8 cellular contexts compared by ENCODE assay signal in the genomic region with DNA sequence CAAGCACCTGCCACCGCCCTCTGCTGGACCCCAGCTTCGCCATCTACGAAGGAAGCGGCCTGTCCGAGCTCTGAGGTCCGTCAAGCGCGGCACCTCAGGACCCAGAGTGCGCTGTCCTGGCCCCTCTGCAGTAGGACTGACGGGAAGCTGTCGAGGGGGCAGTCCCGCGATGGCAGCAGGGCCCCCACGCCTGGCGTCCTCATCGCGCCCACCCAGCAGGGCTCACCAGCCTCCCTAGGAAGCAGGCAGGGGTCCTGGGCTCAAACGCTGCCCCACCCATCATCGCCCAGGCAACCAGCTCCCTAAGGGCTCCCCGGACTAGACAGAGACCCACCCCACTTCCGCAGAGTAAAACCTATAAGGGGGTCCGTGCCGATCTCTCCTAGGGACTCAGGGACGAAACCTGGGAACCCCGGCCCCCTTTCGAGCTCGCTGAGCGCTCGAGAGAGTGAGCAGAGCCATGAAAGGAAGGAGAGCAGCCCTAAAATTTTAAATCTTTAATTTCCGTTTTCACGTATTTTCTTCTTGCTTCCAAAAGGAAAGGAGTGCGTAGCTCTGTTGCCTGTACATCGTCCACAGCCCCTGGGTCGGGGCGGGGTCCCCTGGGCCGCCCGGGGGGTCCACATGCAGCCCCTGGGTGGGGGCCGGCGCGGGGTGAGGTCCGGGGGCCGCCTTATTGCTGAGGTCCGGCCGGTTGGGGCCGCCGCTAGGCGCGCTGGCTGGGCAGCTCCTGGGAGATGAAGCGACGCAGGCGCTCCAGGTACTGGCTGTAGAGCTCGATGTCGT. TPM values are rescaled to one million over a fixed set of nuclear protein-coding genes. Genes with fewer than 3 reads are reported as not detected.
DNase-seq lines count a peak whose midpoint lies in the region; ATAC-seq and TF ChIP-seq lines count a peak whose summit lies in the region.
"Not testable (repeated sequence)": the region's sequence is repeated elsewhere in the genome, so short reads cannot be mapped to it uniquely, and the experiment has no call there.

No MANE protein-coding gene starts in this region.

- not testable (repeated sequence) for H3K9me3 ChIP-seq in IMR-90 (ENCODE audit: control insufficient read depth, insufficient read depth, low read length); breast epithelium; mucosa of rectum (ENCODE audit: control insufficient read depth in 2 of 2, low read length in 2 of 2); smooth muscle cell (replicated peaks; ENCODE audit: low read depth)

- TF ChIP-seq POLR2A in IMR-90 (IDR thresholded peaks at IDR 0.05; ENCODE audit: low read depth, low read length); breast epithelium (IDR thresholded peaks at IDR 0.05): not testable (repeated sequence)

- H2BK5ac ChIP-seq in IMR-90 (ENCODE audit: low read depth, low read length, poor library complexity, severe bottlenecking), result peak overlapping the region; percentile 27

- peaks cover 5 to 47% of the 10 kb centered on the region in 2 experiments; a peak in 2 of 4 replicates for H3K79me1 ChIP-seq in IMR-90 (ENCODE audit: low read depth in 1 of 2, low read length in 2 of 2)

- ATAC-seq in GM21576 (IDR thresholded peaks at IDR 0.05; ENCODE audit: unreplicated experiment), result peak; percentile 27
- peak; percentile 13; the same call in 1 of the 2 replicates for ATAC-seq in IMR-90 (ENCODE audit: low read depth)
- ATAC-seq in WTC11, result peak; percentile 61
- peak; percentile 0 for ATAC-seq in Right ventricle myocardium superior (ENCODE audit: poor library complexity)

- not testable (repeated sequence) for H2BK20ac ChIP-seq in IMR-90 (ENCODE audit: low read depth, low read length)

- H3K36me3 ChIP-seq in BJ (ENCODE audit: control insufficient read depth, insufficient read depth, low read length) (peaks cover 11% of the 10 kb centered on the region), IMR-90 (ENCODE audit: control insufficient read depth, insufficient read depth, low read length) (peaks cover 14% of the 10 kb centered on the region; the same call in 1 of the 2 replicates)
- H3K36me3 ChIP-seq in breast epithelium; mucosa of rectum (ENCODE audit: control insufficient read depth in 2 of 2, insufficient read depth in 2 of 2, low read length in 2 of 2); smooth muscle cell (ENCODE audit: low read depth): not testable (repeated sequence)

- H2BK15ac ChIP-seq in IMR-90 (ENCODE audit: low read depth, low read length), result not testable (repeated sequence)

- BruUV-seq in IMR-90 (replicated peaks; lab: Mats Ljungman, UMichigan), result not testable (repeated sequence)

- H3K27me3 ChIP-seq in BJ (ENCODE audit: control insufficient read depth, insufficient read depth, low read length); IMR-90 (ENCODE audit: control insufficient read depth, insufficient read depth, low read length); breast epithelium; mucosa of rectum (ENCODE audit: control insufficient read depth in 2 of 2, insufficient read depth in 2 of 2, low read length in 2 of 2); smooth muscle cell (ENCODE audit: low read depth): not testable (repeated sequence)

- peak overlapping the region; percentile 63 for H3K4me3 ChIP-seq in BJ (ENCODE audit: low read depth, low read length)
- peak overlapping the region; percentile 90 for H3K4me3 ChIP-seq in IMR-90 (ENCODE audit: insufficient read depth, low read depth, low read length)
- H3K4me3 ChIP-seq in breast epithelium, result peak overlapping the region; percentile 76 to 94 (median 93)
- peak overlapping the region; percentile 67 to 90 for H3K4me3 ChIP-seq in mucosa of rectum (ENCODE audit: low read length in 2 of 2)
- H3K4me3 ChIP-seq in smooth muscle cell, result peak overlapping the region; percentile 65

- peak overlapping the region; percentile 48 for H2AK9ac ChIP-seq in IMR-90 (replicated peaks; ENCODE audit: low read depth, low read length, poor library complexity)

- DNase-seq in BJ (ENCODE audit: low read depth); IMR-90; WTC11 (ENCODE audit: low spot score); breast epithelium (ENCODE audit: low spot score in 2 of 2); Right ventricle myocardium superior; smooth muscle cell (lab: John Stamatoyannopoulos, UW; ENCODE audit: unreplicated experiment): not testable (repeated sequence)

- H3K4me1 ChIP-seq in IMR-90 (ENCODE audit: control insufficient read depth, insufficient read depth, low read length) (peaks cover 12% of the 10 kb centered on the region), breast epithelium (peaks cover 20 to 29% of the 10 kb centered on the region in 2 donors), mucosa of rectum (ENCODE audit: control insufficient read depth in 2 of 2, insufficient read depth in 2 of 2, low read length in 2 of 2) (peaks cover 20 to 23% of the 10 kb centered on the region in 2 donors), smooth muscle cell (ENCODE audit: low read depth) (peaks cover 15% of the 10 kb centered on the region)

- peak overlapping the region; percentile 54 for H3K27ac ChIP-seq in IMR-90 (ENCODE audit: insufficient read depth, low read length)
- H3K27ac ChIP-seq in breast epithelium, result peak overlapping the region; percentile 89 to 97
- H3K27ac ChIP-seq in mucosa of rectum (ENCODE audit: low read depth in 2 of 2, low read length in 2 of 2), result peak overlapping the region; percentile 91 to 95
- peak overlapping the region; percentile 88 for H3K27ac ChIP-seq in smooth muscle cell (ENCODE audit: low read depth)

- peak overlapping the region; percentile 44; the same call in 1 of the 2 replicates for H3K23ac ChIP-seq in IMR-90 (ENCODE audit: low read depth, low read length)

- H3K27me3 Mint-ChIP-seq in WTC11 (ENCODE audit: low read depth), result not testable (repeated sequence)

- peak overlapping the region; percentile 92 to 96 for H4K8ac ChIP-seq in IMR-90 (ENCODE audit: low read depth in 2 of 2, low read length in 2 of 2)

- peak overlapping the region; percentile 78 for H3K9ac ChIP-seq in IMR-90 (ENCODE audit: low read depth, low read length)
- H3K9ac ChIP-seq in mucosa of rectum (ENCODE audit: low read depth in 1 of 2, low read length in 2 of 2), result peak overlapping the region; percentile 75 to 95
- H3K9ac ChIP-seq in smooth muscle cell (ENCODE audit: low read depth), result peak overlapping the region; percentile 90

- H3K4me3 Mint-ChIP-seq in WTC11, result peak overlapping the region; percentile 99

- not testable (repeated sequence) for H3K18ac ChIP-seq in IMR-90 (ENCODE audit: low read depth, low read length)

- H3K4me1 Mint-ChIP-seq in WTC11, result peaks cover 16% of the 10 kb centered on the region

- POLR2A ChIA-PET in BJ (lab: Charles Lee); IMR-90 (lab: Charles Lee; ENCODE audit: unreplicated experiment): not testable (repeated sequence)
- POLR2A ChIA-PET in WTC11 (lab: Charles Lee), result interaction anchor here (0.5 to 1.3 kb wide), 5 partner anchors 8 to 48 kb away, joined by 3 to 15 read pairs (median 4); partner anchors contain the start of genes ABHD17A, ADAT3 and SCAMP4

- H3K9me3 Mint-ChIP-seq in WTC11, result not testable (repeated sequence)

- dilution Hi-C loops in IMR-90 (cut with HindIII; ENCODE audit: low sequenced_read_pairs, unreplicated experiment), result not testable (repeated sequence)

- CTCF ChIA-PET in BJ (lab: Yijun Ruan, JAX) (interaction anchor here (1.0 to 1.7 kb wide), 5 partner anchors 8 to 331 kb away, joined by 3 to 8 read pairs (median 4); partner anchors contain the start of gene ABHD17A), IMR-90 (lab: Yijun Ruan, JAX) (interaction anchor here (1.1 kb wide), 1 partner anchor 9 kb away, joined by 3 read pairs; no protein-coding TSS in a partner anchor), WTC11 (lab: Charles Lee) (interaction anchor here (0.6 to 3.0 kb wide), 16 partner anchors 9 to 134 kb away, joined by 3 to 48 read pairs (median 4); partner anchors contain the start of genes ABHD17A, ADAT3 and SCAMP4)

- 28% methylated on average over 23 of the region's 53 CpGs; no CpG with 5 or more reads in 1 of the 2 experiments for WGBS in IMR-90 (ENCODE audit: extremely low coverage in 2 of 2, insufficient read length in 1 of 2), 2 experiments
- whole genome bisulfite sequencing in smooth muscle cell (ENCODE audit: low lambda C conversion rate), result 9% methylated on average over 47 of the region's 53 CpGs

- not testable (repeated sequence) for TF ChIP-seq RAD21 in IMR-90 (IDR thresholded peaks at IDR 0.05; ENCODE audit: low read length)

- H3K4me2 ChIP-seq in IMR-90 (ENCODE audit: low read depth, low read length) (peak overlapping the region; percentile 97), smooth muscle cell (peak overlapping the region; percentile 97)

- not testable (repeated sequence) for H3K9me1 ChIP-seq in IMR-90 (ENCODE audit: insufficient read depth, low read length)

- H4K5ac ChIP-seq in IMR-90 (ENCODE audit: low read depth, low read length), result peak overlapping the region; percentile 93

- peak overlapping the region; percentile 88 for H3K14ac ChIP-seq in IMR-90 (replicated peaks; ENCODE audit: low read depth, low read length)

- peak overlapping the region; percentile 63; the same call in 1 of the 2 replicates for H3K27ac Mint-ChIP-seq in WTC11

- H3K4ac ChIP-seq in IMR-90 (ENCODE audit: low read depth, low read length), result peak overlapping the region; percentile 73

- not testable (repeated sequence) for H2BK120ac ChIP-seq in IMR-90 (ENCODE audit: low read depth, low read length)

- in situ Hi-C loops in IMR-90 (cut with MboI; ENCODE audit: low sequenced_read_pairs), result not testable (repeated sequence)

- H4K20me1 ChIP-seq in IMR-90 (ENCODE audit: insufficient read depth, low read length) (peaks cover 49% of the 10 kb centered on the region), smooth muscle cell (ENCODE audit: low read depth) (peaks cover 60% of the 10 kb centered on the region)

- peak overlapping the region; percentile 81 for H2AK5ac ChIP-seq in IMR-90 (ENCODE audit: low read depth, low read length)

- H4K91ac ChIP-seq in IMR-90 (ENCODE audit: insufficient read depth, low read depth, low read length), result peak overlapping the region; percentile 88

- H3K36me3 Mint-ChIP-seq in WTC11, result not testable (repeated sequence)

- peak; percentile 25; the same call in 1 of the 2 replicates for TF ChIP-seq CTCF in BJ (IDR thresholded peaks at IDR 0.05; ENCODE audit: insufficient read depth, low read depth, low read length)
- TF ChIP-seq CTCF in IMR-90 (conservative IDR thresholded peaks at IDR 0.05; ENCODE audit: low read depth, low read length); WTC11 (IDR thresholded peaks at IDR 0.05); breast epithelium (IDR thresholded peaks at IDR 0.05); smooth muscle cell (IDR thresholded peaks at IDR 0.05; ENCODE audit: borderline replicate concordance, insufficient read depth, poor library complexity, severe bottlenecking): not testable (repeated sequence)

- H3K56ac ChIP-seq in IMR-90 (ENCODE audit: extremely low read depth, insufficient read depth, low read length), result not testable (repeated sequence)

- H3F3A ChIP-seq in smooth muscle cell (ENCODE audit: low read depth), result not testable (repeated sequence)

- peaks cover 40% of the 10 kb centered on the region for H3K79me2 ChIP-seq in smooth muscle cell (ENCODE audit: low read depth)

- H2AFZ ChIP-seq in IMR-90 (replicated peaks; ENCODE audit: low read length, poor library complexity), result peak overlapping the region; percentile 85
- not testable (repeated sequence) for H2AFZ ChIP-seq in smooth muscle cell (ENCODE audit: low read depth)

- intact Hi-C loops in IMR-90 (cut with micrococcal nuclease); breast epithelium (cut with DNase I; ENCODE audit: low total_unique reads); Right ventricle myocardium superior (cut with DNase I): not testable (repeated sequence)

RNA-seq across cellular contexts. Expression of gene ABHD17A, which starts 8.6 kb away (rescaled TPM):
- polyA plus RNA-seq in BJ (2011; rRNA removed) (34.3 and 48.8 TPM in 2 replicates), IMR-90 (2012; rRNA removed) (76.2 and 111 TPM in 2 replicates), smooth muscle cell (98.3 and 106 TPM in 2 replicates)
- polyA minus RNA-seq in BJ (2011; rRNA and poly(A)+ RNA removed), result 8.5 and 10.0 TPM in 2 replicates
- total RNA-seq in IMR-90 (2012; rRNA removed) (31.9 and 37.8 TPM in 2 replicates), WTC11 (2021) (55.0 to 60.7 TPM (median 57.3 TPM) in 3 replicates), breast epithelium (10 to 100 TPM; 62.4 to 81.3 (median 76.0) TPM), Right ventricle myocardium superior (55.7 TPM), smooth muscle cell (42.9 and 49.2 TPM in 2 replicates)
- 52.5 and 129 TPM in 2 replicates for polyA plus RNA-seq in IMR-90 (2012; cell fraction: cytosol; rRNA removed)
- 86.9 and 244 TPM in 2 replicates for polyA plus RNA-seq in IMR-90 (2012; cell fraction: nucleus; rRNA removed; ENCODE audit: low replicate concordance)

RNA-seq across cellular contexts. Expression of gene KLF16, which starts 13.3 kb away (rescaled TPM):
- polyA plus RNA-seq in BJ (2011; rRNA removed) (3.7 and 5.7 TPM in 2 replicates), IMR-90 (2012; rRNA removed) (13.1 and 31.4 TPM in 2 replicates), smooth muscle cell (15.4 and 16.7 TPM in 2 replicates)
- 2.3 and 3.2 TPM in 2 replicates for polyA minus RNA-seq in BJ (2011; rRNA and poly(A)+ RNA removed)
- total RNA-seq in IMR-90 (2012; rRNA removed) (0.90 and 1.7 TPM in 2 replicates), WTC11 (2021) (54.4 to 64.0 TPM (median 55.4 TPM) in 3 replicates), breast epithelium (1 to 10 TPM; 2.9 to 4.6 (median 4.1) TPM), Right ventricle myocardium superior (6.2 TPM), smooth muscle cell (4.3 and 5.8 TPM in 2 replicates)
- polyA plus RNA-seq in IMR-90 (2012; cell fraction: cytosol; rRNA removed), result 14.5 and 19.8 TPM in 2 replicates
- polyA plus RNA-seq in IMR-90 (2012; cell fraction: nucleus; rRNA removed; ENCODE audit: low replicate concordance), result 18.0 and 29.0 TPM in 2 replicates

RNA-seq across cellular contexts. Expression of gene REXO1, which starts 28.4 kb away (rescaled TPM):
- polyA plus RNA-seq in BJ (2011; rRNA removed), result 4.6 and 11.0 TPM in 2 replicates
- 10.8 and 12.1 TPM in 2 replicates for polyA minus RNA-seq in BJ (2011; rRNA and poly(A)+ RNA removed)
- 1.4 and 2.5 TPM in 2 replicates for total RNA-seq in IMR-90 (2012; rRNA removed)
- 39.2 and 63.7 TPM in 2 replicates for polyA plus RNA-seq in IMR-90 (2012; rRNA removed)
- 13.1 and 26.8 TPM in 2 replicates for polyA plus RNA-seq in IMR-90 (2012; cell fraction: cytosol; rRNA removed)
- 185 and 1,091 TPM in 2 replicates for polyA plus RNA-seq in IMR-90 (2012; cell fraction: nucleus; rRNA removed; ENCODE audit: low replicate concordance)
- 48.9 to 61.1 TPM (median 50.1 TPM) in 3 replicates for total RNA-seq in WTC11 (2021)
- 10 to 100 TPM; 10.4 to 25.2 (median 19.7) TPM for total RNA-seq in breast epithelium
- total RNA-seq in Right ventricle myocardium superior, result 13.6 TPM
- total RNA-seq in smooth muscle cell, result 5.0 and 10.6 TPM in 2 replicates
- polyA plus RNA-seq in smooth muscle cell, result 11.6 and 17.9 TPM in 2 replicates

RNA-seq across cellular contexts. Expression of gene ADAT3, which starts 28.5 kb away (rescaled TPM):
- polyA plus RNA-seq in BJ (2011; rRNA removed) (0.56 and 0.64 TPM in 2 replicates), IMR-90 (2012; rRNA removed) (2.8 and 3.6 TPM in 2 replicates), smooth muscle cell (2.0 and 4.8 TPM in 2 replicates)
- polyA minus RNA-seq in BJ (2011; rRNA and poly(A)+ RNA removed), result 0.36 and 0.66 TPM in 2 replicates
- total RNA-seq in IMR-90 (2012; rRNA removed) (0.28 and 0.36 TPM in 2 replicates), WTC11 (2021) (15.0 to 20.3 TPM (median 15.9 TPM) in 3 replicates), breast epithelium (1 to 10 TPM; 1.1 to 5.4 (median 4.9) TPM), Right ventricle myocardium superior (2.1 TPM), smooth muscle cell (0.49 and 0.58 TPM in 2 replicates)
- polyA plus RNA-seq in IMR-90 (2012; cell fraction: cytosol; rRNA removed), result 2.5 and 5.0 TPM in 2 replicates
- 4.0 and 16.1 TPM in 2 replicates for polyA plus RNA-seq in IMR-90 (2012; cell fraction: nucleus; rRNA removed; ENCODE audit: low replicate concordance)

RNA-seq across cellular contexts. Expression of gene SCAMP4, which starts 28.5 kb away (rescaled TPM):
- polyA plus RNA-seq in BJ (2011; rRNA removed) (6.2 and 13.2 TPM in 2 replicates), IMR-90 (2012; rRNA removed) (24.0 and 28.1 TPM in 2 replicates), smooth muscle cell (54.5 and 74.1 TPM in 2 replicates)
- polyA minus RNA-seq in BJ (2011; rRNA and poly(A)+ RNA removed), result 10.5 and 13.8 TPM in 2 replicates
- total RNA-seq in IMR-90 (2012; rRNA removed) (10.8 and 16.1 TPM in 2 replicates), WTC11 (2021) (81.3 to 86.1 TPM (median 86.1 TPM) in 3 replicates), breast epithelium (10 to 100 TPM; 41.4 to 66.6 (median 44.6) TPM), Right ventricle myocardium superior (16.2 TPM), smooth muscle cell (72.6 and 96.9 TPM in 2 replicates)
- 24.9 and 55.9 TPM in 2 replicates for polyA plus RNA-seq in IMR-90 (2012; cell fraction: cytosol; rRNA removed)
- 46.2 and 111 TPM in 2 replicates for polyA plus RNA-seq in IMR-90 (2012; cell fraction: nucleus; rRNA removed; ENCODE audit: low replicate concordance)

Comparison
In these comparisons a context has a peak if more than half of its experiments do, and no peak if none do; other contexts are left out.
1. ATAC-seq: peak in every context shown above with its lines; median percentile 61 in WTC11; 27 in GM21576; 13 in IMR-90; 0 in Right ventricle myocardium superior.